10 cellular contexts compared by ENCODE assay signal in the genomic region with DNA sequence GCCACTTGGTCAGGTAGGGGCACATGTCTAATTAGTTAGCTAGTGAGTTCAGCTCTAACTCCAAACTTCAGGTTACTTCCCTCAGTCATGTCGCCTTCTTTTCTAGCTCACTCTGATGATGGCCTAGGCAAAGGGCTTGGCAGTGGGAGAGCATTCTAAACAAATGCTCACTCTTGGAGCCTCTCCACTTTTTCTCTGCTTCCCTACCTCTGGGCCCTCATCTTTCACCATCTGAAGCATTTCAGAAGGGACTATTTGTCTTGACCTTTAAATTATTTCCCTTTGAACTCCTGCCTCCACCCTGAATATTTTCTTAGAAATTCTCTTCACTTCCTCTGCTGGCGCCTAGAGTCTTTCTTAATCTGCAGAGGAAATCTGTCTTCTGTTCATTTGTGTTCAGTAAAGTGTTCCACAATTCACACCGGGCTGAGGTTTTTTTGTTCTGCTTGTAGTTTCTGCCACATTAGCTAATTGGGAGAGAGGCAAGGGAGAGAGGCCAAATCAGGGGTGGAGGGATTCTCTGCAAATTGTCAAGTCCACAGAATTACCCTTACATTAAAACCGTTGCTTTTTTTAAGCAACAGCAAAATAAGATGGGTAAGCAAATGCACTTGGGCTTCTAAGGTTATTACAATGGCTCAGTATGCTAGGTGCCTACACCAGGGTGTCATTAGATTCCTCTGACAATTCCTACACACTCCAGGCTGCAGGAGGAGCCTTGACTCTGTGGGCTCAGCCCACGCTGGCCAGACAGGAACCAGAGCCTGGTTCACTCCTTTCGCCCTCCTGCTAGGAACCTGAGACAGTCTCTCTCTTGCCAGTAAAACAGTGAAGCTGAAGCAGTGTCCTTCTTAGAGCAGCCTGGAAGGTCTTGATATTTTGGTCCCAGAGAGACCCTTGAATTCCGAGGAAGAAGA. TPM values are rescaled to one million over a fixed set of nuclear protein-coding genes. Genes with fewer than 3 reads are reported as not detected.
DNase-seq lines count a peak whose midpoint lies in the region; ATAC-seq and TF ChIP-seq lines count a peak whose summit lies in the region.
"Had no signal": no experiment of that assay in that cellular context is flagged by ENCODE, and none has a peak within 500 bp of the region (broad histone marks: within the 10 kb centered on the region; RNA-seq: fewer than 3 reads in every experiment).

No MANE protein-coding gene starts in this region.

- DNase-seq in KBM-7 (peak; percentile 59), lower lobe of right lung (no peak), erythroblast (lab: John Stamatoyannopoulos, UW) (no peak)
- DNase-seq in activated CD4-positive, CD25-positive, alpha-beta regulatory T cell treated with anti-CD3 and anti-CD28 coated beads, Interleukin-2, amount 50 U/mL, for 72 hours = no peak
- no peak for DNase-seq in activated CD8-positive, alpha-beta memory T cell treated with anti-CD3 and anti-CD28 coated beads, Interleukin-2, amount 50 U/mL, for 4 hours
- DNase-seq in activated naive CD4-positive, alpha-beta T cell treated with anti-CD3 and anti-CD28 coated beads for 36 hours = no peak
- DNase-seq: IMR-90 had no signal

- no peaks in the 10 kb centered on the region for H3K9me3 ChIP-seq in lower lobe of right lung

- TF ChIP-seq POLR2A in erythroblast (IDR thresholded peaks at IDR 0.05; ENCODE audit: low read length) = no peak

- peaks cover 24% of the 10 kb centered on the region for H3K4me1 ChIP-seq in lower lobe of right lung

- H3K4me3 ChIP-seq in lower lobe of right lung = no peak overlapping the region

- peaks cover 19% of the 10 kb centered on the region for H3K27me3 Mint-ChIP-seq in activated naive CD4-positive, alpha-beta T cell treated with anti-CD3 and anti-CD28 coated beads for 36 hours (ENCODE audit: low read depth)

- H3K27ac Mint-ChIP-seq in activated naive CD4-positive, alpha-beta T cell treated with anti-CD3 and anti-CD28 coated beads for 36 hours = no peak overlapping the region

- H3K27me3 ChIP-seq in lower lobe of right lung (ENCODE audit: low read depth) = no peaks in the 10 kb centered on the region

- no peaks in the 10 kb centered on the region for H3K9me3 Mint-ChIP-seq in activated naive CD4-positive, alpha-beta T cell treated with anti-CD3 and anti-CD28 coated beads for 36 hours

- in situ Hi-C loops in KBM-7 (cut with MboI; ENCODE audit: low pct_unique_long_range_greater_than_20kb, low sequenced_read_pairs) = no loop called here

- no peaks in the 10 kb centered on the region for H3K36me3 ChIP-seq in lower lobe of right lung

- no peak overlapping the region for H3K4me3 Mint-ChIP-seq in activated naive CD4-positive, alpha-beta T cell treated with anti-CD3 and anti-CD28 coated beads for 36 hours

- ATAC-seq in GM18502 (IDR thresholded peaks at IDR 0.05; ENCODE audit: poor library complexity, unreplicated experiment) (peak; percentile 49), GM21423 (IDR thresholded peaks at IDR 0.05; ENCODE audit: unreplicated experiment) (peak; percentile 40), lower lobe of right lung (peak; percentile 53 to 68)

- no peak overlapping the region for H3K27ac ChIP-seq in lower lobe of right lung

- H3K4me1 Mint-ChIP-seq in activated naive CD4-positive, alpha-beta T cell treated with anti-CD3 and anti-CD28 coated beads for 36 hours (ENCODE audit: low read depth) = peaks cover 3% of the 10 kb centered on the region

- intact Hi-C loops in lower lobe of right lung (cut with DNase I) = no loop called here
- intact Hi-C loops in activated naive CD4-positive, alpha-beta T cell treated with anti-CD3 and anti-CD28 coated beads for 36 hours (cut with micrococcal nuclease) = no loop called here

- CTCF ChIA-PET in activated naive CD4-positive, alpha-beta T cell treated with anti-CD3 and anti-CD28 coated beads for 36 hours (lab: Charles Lee) = interaction anchor here (2.0 kb wide), 1 partner anchor 11 kb away, joined by 4 read pairs; no protein-coding TSS in a partner anchor

- TF ChIP-seq CTCF in lower lobe of right lung (IDR thresholded peaks at IDR 0.05) = no peak

- H3K36me3 Mint-ChIP-seq in activated naive CD4-positive, alpha-beta T cell treated with anti-CD3 and anti-CD28 coated beads for 36 hours (ENCODE audit: low read depth) = no peaks in the 10 kb centered on the region

RNA-seq across cellular contexts. Expression of a gene that starts 5.5 kb away (rescaled TPM):
- total RNA-seq in lower lobe of right lung = not detected
- not detected for total RNA-seq in activated naive CD4-positive, alpha-beta T cell treated with anti-CD3 and anti-CD28 coated beads for 36 hours
- total RNA-seq: IMR-90, mononuclear cell had no signal

RNA-seq across cellular contexts. Expression of a gene that starts 56.7 kb away (rescaled TPM):
- 28.7 TPM for total RNA-seq in lower lobe of right lung
- under 1 TPM; 0.14 to 0.22 TPM for total RNA-seq in activated naive CD4-positive, alpha-beta T cell treated with anti-CD3 and anti-CD28 coated beads for 36 hours
- total RNA-seq: mononuclear cell had no signal

Comparison
In these comparisons a context has a peak if more than half of its experiments do, and no peak if none do; other contexts are left out.
1. RNA of a gene that starts 56.7 kb away (total RNA-seq): 28.7 TPM in lower lobe of right lung (single experiment); 0.14 to 0.22 TPM in activated naive CD4-positive, alpha-beta T cell treated with anti-CD3 and anti-CD28 coated beads for 36 hours; every median in the first group is over 10 times any median in the second.
2. Peak in every context shown above with its lines, with median percentiles within 50 percentile points of each other: ATAC-seq.